In genomic region chr9:137217276-137218211, GRCh38 we compare ENCODE assay signal across 8 cellular contexts. TPM values are rescaled to one million over a fixed set of nuclear protein-coding genes. Genes with fewer than 3 reads are reported as not detected.
DNase-seq lines count a peak whose midpoint lies in the region; ATAC-seq and TF ChIP-seq lines count a peak whose summit lies in the region.

No MANE protein-coding gene starts in this region.

- H3K4me1 Mint-ChIP-seq in mesothelial cell of epicardium, result peaks cover 4% of the 10 kb centered on the region
- H3K4me1 Mint-ChIP-seq in activated CD8-positive, alpha-beta memory T cell treated with anti-CD3 and anti-CD28 coated beads, Interleukin-2, amount 10 ng/mL, durations not matched to agents 7 days and 5 days, result no peaks in the 10 kb centered on the region

- peak overlapping the region; percentile 50 for H3K4me3 ChIP-seq in coronary artery

- TF ChIP-seq CTCF in coronary artery (IDR thresholded peaks at IDR 0.05) (no peak), mesothelial cell of epicardium (IDR thresholded peaks at IDR 0.05; ENCODE audit: unreplicated experiment) (no peak)

- H3K27ac ChIP-seq in coronary artery, result peak overlapping the region in 1 of 2 donors; percentile 38

- peak overlapping the region; percentile 83 for H3K27ac Mint-ChIP-seq in mesothelial cell of epicardium
- H3K27ac Mint-ChIP-seq in activated CD8-positive, alpha-beta memory T cell treated with anti-CD3 and anti-CD28 coated beads, Interleukin-2, amount 10 ng/mL, durations not matched to agents 7 days and 5 days, result no peak overlapping the region

- in situ Hi-C loops in ACHN (cut with HindIII; ENCODE audit: low pct_ligation_motif_present, low pct_unique_long_range_greater_than_20kb, low sequenced_read_pairs), result no loop called here

- H3K9me3 Mint-ChIP-seq in mesothelial cell of epicardium, result no peaks in the 10 kb centered on the region
- no peaks in the 10 kb centered on the region for H3K9me3 Mint-ChIP-seq in activated CD8-positive, alpha-beta memory T cell treated with anti-CD3 and anti-CD28 coated beads, Interleukin-2, amount 10 ng/mL, durations not matched to agents 7 days and 5 days (ENCODE audit: low read depth)

- no peak for ATAC-seq in activated CD8-positive, alpha-beta memory T cell treated with anti-CD3 and anti-CD28 coated beads, Interleukin-2, amount 10 ng/mL, durations not matched to agents 7 days and 5 days
- ATAC-seq in GM21529 (IDR thresholded peaks at IDR 0.05; ENCODE audit: unreplicated experiment), result no peak

- DNase-seq in ACHN (peak; percentile 75), MV-4-11 (lab: John Stamatoyannopoulos, UW) (peak; percentile 64), coronary artery (ENCODE audit: low spot score) (no peak), mesothelial cell of epicardium (ENCODE audit: low spot score in 2 of 2, unreplicated experiment in 2 of 2) (peak in 1 of 2 experiments; percentile 70), germinal center (ENCODE audit: low spot score) (no peak)
- DNase-seq in activated CD8-positive, alpha-beta memory T cell treated with anti-CD3 and anti-CD28 coated beads, Interleukin-2, amount 10 ng/mL, durations not matched to agents 7 days and 5 days, result no peak
- no peak for DNase-seq in stimulated activated naive CD4-positive, alpha-beta T cell treated with Interleukin-2 at 50 U/mL for 16 hours (lab: John Stamatoyannopoulos, UW)

- H3K36me3 Mint-ChIP-seq in mesothelial cell of epicardium, result peaks cover 3% of the 10 kb centered on the region
- H3K36me3 Mint-ChIP-seq in activated CD8-positive, alpha-beta memory T cell treated with anti-CD3 and anti-CD28 coated beads, Interleukin-2, amount 10 ng/mL, durations not matched to agents 7 days and 5 days, result no peaks in the 10 kb centered on the region

- no peaks in the 10 kb centered on the region for H3K27me3 Mint-ChIP-seq in mesothelial cell of epicardium (ENCODE audit: low read depth)
- no peaks in the 10 kb centered on the region for H3K27me3 Mint-ChIP-seq in activated CD8-positive, alpha-beta memory T cell treated with anti-CD3 and anti-CD28 coated beads, Interleukin-2, amount 10 ng/mL, durations not matched to agents 7 days and 5 days

- peak overlapping the region; percentile 51 for H3K4me3 Mint-ChIP-seq in mesothelial cell of epicardium
- H3K4me3 Mint-ChIP-seq in activated CD8-positive, alpha-beta memory T cell treated with anti-CD3 and anti-CD28 coated beads, Interleukin-2, amount 10 ng/mL, durations not matched to agents 7 days and 5 days, result no peak overlapping the region

- CTCF ChIA-PET in activated CD8-positive, alpha-beta memory T cell treated with anti-CD3 and anti-CD28 coated beads, Interleukin-2, amount 10 ng/mL, durations not matched to agents 7 days and 5 days (lab: Charles Lee), result interaction anchor here (0.9 kb wide), 1 partner anchor 19 kb away, joined by 3 read pairs; no protein-coding TSS in a partner anchor

RNA-seq across cellular contexts. Expression of gene RNF208, which starts 4.5 kb away (rescaled TPM):
- 13.6 to 16.0 TPM (median 13.9 TPM) in 3 replicates for total RNA-seq in mesothelial cell of epicardium
- total RNA-seq in activated CD8-positive, alpha-beta memory T cell treated with anti-CD3 and anti-CD28 coated beads, Interleukin-2, amount 10 ng/mL, durations not matched to agents 7 days and 5 days, result 1 to 10 TPM; 2.9 to 3.0 TPM

RNA-seq across cellular contexts. Expression of gene CYSRT1, which starts 7.4 kb away (rescaled TPM):
- 1.5 to 1.9 TPM (median 1.7 TPM) in 3 replicates for total RNA-seq in mesothelial cell of epicardium
- total RNA-seq in activated CD8-positive, alpha-beta memory T cell treated with anti-CD3 and anti-CD28 coated beads, Interleukin-2, amount 10 ng/mL, durations not matched to agents 7 days and 5 days, result under 1 TPM; 0.53 to 0.89 TPM

RNA-seq across cellular contexts. Expression of gene RNF224, which starts 9.8 kb away (rescaled TPM):
- total RNA-seq in mesothelial cell of epicardium, result 0.16 to 0.41 TPM (median 0.29 TPM) in 3 replicates
- total RNA-seq in activated CD8-positive, alpha-beta memory T cell treated with anti-CD3 and anti-CD28 coated beads, Interleukin-2, amount 10 ng/mL, durations not matched to agents 7 days and 5 days, result not detected

RNA-seq across cellular contexts. Expression of gene NDOR1, which starts 12.0 kb away (rescaled TPM):
- total RNA-seq in mesothelial cell of epicardium, result 22.4 to 24.3 TPM (median 23.5 TPM) in 3 replicates
- total RNA-seq in activated CD8-positive, alpha-beta memory T cell treated with anti-CD3 and anti-CD28 coated beads, Interleukin-2, amount 10 ng/mL, durations not matched to agents 7 days and 5 days, result 10 to 100 TPM; 50.1 to 50.6 TPM

RNA-seq across cellular contexts. Expression of gene TMEM203, which starts 12.1 kb away (rescaled TPM):
- total RNA-seq in mesothelial cell of epicardium, result 32.7 to 35.5 TPM (median 33.0 TPM) in 3 replicates
- total RNA-seq in activated CD8-positive, alpha-beta memory T cell treated with anti-CD3 and anti-CD28 coated beads, Interleukin-2, amount 10 ng/mL, durations not matched to agents 7 days and 5 days, result 10 to 100 TPM; 32.2 to 36.9 TPM

Comparison
In these comparisons a context has a peak if more than half of its experiments do, and no peak if none do; other contexts are left out.
1. DNase-seq: peak in ACHN (single experiment) and MV-4-11 (single experiment); none in coronary artery (single experiment), activated CD8-positive, alpha-beta memory T cell treated with anti-CD3 and anti-CD28 coated beads, Interleukin-2, amount 10 ng/mL, durations not matched to agents 7 days and 5 days (single experiment), stimulated activated naive CD4-positive, alpha-beta T cell treated with Interleukin-2 at 50 U/mL for 16 hours (single experiment) and germinal center (single experiment).